Comparison of ENCODE assay signal across 30 cellular contexts in genomic region chr3:11090551-11090950, GRCh38.
"Had no signal": no experiment of that assay in that cellular context is flagged by ENCODE, and none has a peak within 500 bp of the region (broad histone marks: within the 10 kb centered on the region; RNA-seq: fewer than 3 reads in every experiment).

No MANE protein-coding gene starts in this region.

- H3K4me3 Mint-ChIP-seq: naive B cell; naive thymus-derived CD8-positive, alpha-beta T cell; natural killer cell treated with Interleukin-12 subunit alpha and Interleukin-12 subunit beta and Interleukin-15 and Interleukin-18, amount 100 ng/mL, for 72 hours; nephron progenitor cell; neural crest cell; stimulated activated memory B cell treated with anti-CD40 and anti-IgM and Interleukin-4, amounts not matched to agents 10 μg/mL and 1 μg/mL and 100 μg/mL, for 72 hours; stimulated activated naive CD8-positive, alpha-beta T cell treated with anti-CD3 and anti-CD28 coated beads, Interleukin-15, amount 100 ng/mL, for 72 hours; type B pancreatic cell had no signal

- DNase-seq: naive B cell; naive thymus-derived CD8-positive, alpha-beta T cell; nephron progenitor cell; nucleus accumbens; pancreas; right lobe of liver; spleen; stimulated activated CD4-positive, alpha-beta T cell treated with anti-CD3 and anti-CD28 coated beads, Interleukin-12 subunit alpha, Interleukin-12 subunit beta, amount 100 ng/mL, for 4 hours; stimulated activated CD4-positive, alpha-beta T cell treated with anti-CD3 and anti-CD28 coated beads, Interleukin-1b, Interleukin-23, amount 100 ng/mL, for 48 hours; stimulated activated CD4-positive, alpha-beta T cell treated with anti-CD3 and anti-CD28 coated beads, Interleukin-4, amount 100 ng/mL, for 1 hour; stimulated activated CD4-positive, alpha-beta T cell treated with anti-CD3 and anti-CD28 coated beads, Interleukin-4, amount 100 ng/mL, for 4 hours; stimulated activated CD8-positive, alpha-beta memory T cell treated with anti-CD3 and anti-CD28 coated beads, Interleukin-4, amount 100 ng/mL, for 48 hours; stimulated activated naive CD4-positive, alpha-beta T cell; stimulated activated naive CD8-positive, alpha-beta T cell treated with anti-CD3 and anti-CD28 coated beads, Interleukin-15, amount 100 ng/mL, for 72 hours; stimulated activated naive CD8-positive, alpha-beta T cell treated with anti-CD3 and anti-CD28 coated beads, Interleukin-15, Interleukin-2, amounts not matched to agents 100 U/mL and 50 U/mL, for 24 hours; substantia nigra; thyroid gland; upper lobe of right lung had no signal

- ATAC-seq: naive thymus-derived CD8-positive, alpha-beta T cell; natural killer cell treated with Interleukin-12 subunit alpha and Interleukin-12 subunit beta and Interleukin-15 and Interleukin-18, amount 100 ng/mL, for 72 hours; pancreas; right lobe of liver; stimulated activated memory B cell treated with anti-CD40 and anti-IgM and Interleukin-4, amounts not matched to agents 10 μg/mL and 1 μg/mL and 100 μg/mL, for 72 hours; stimulated activated naive CD8-positive, alpha-beta T cell treated with anti-CD3 and anti-CD28 coated beads, Interleukin-15, amount 100 ng/mL, for 72 hours; stimulated activated naive CD8-positive, alpha-beta T cell treated with anti-CD3 and anti-CD28 coated beads, Interleukin-15, Interleukin-2, amounts not matched to agents 100 U/mL and 50 U/mL, for 24 hours; upper lobe of right lung had no signal

- H3K4me1 Mint-ChIP-seq: naive B cell; naive thymus-derived CD8-positive, alpha-beta T cell; neural crest cell; stimulated activated memory B cell treated with anti-CD40 and anti-IgM and Interleukin-4, amounts not matched to agents 10 μg/mL and 1 μg/mL and 100 μg/mL, for 72 hours; stimulated activated naive CD8-positive, alpha-beta T cell treated with anti-CD3 and anti-CD28 coated beads, Interleukin-15, amount 100 ng/mL, for 72 hours had no signal

- H3K27ac ChIP-seq: neutrophil, pancreas, prostate gland, right lobe of liver, spleen, suprapubic skin, thoracic aorta, thyroid gland, tibial nerve, upper lobe of right lung, vagina had no signal

- H3K4me1 ChIP-seq: pancreas, prostate gland, right lobe of liver, spleen, thyroid gland, upper lobe of right lung had no signal

- H3K27me3 ChIP-seq: pancreas, right lobe of liver, suprapubic skin, thyroid gland, tibial nerve, upper lobe of right lung, vagina had no signal

- H3K9me3 ChIP-seq: neutrophil, pancreas, prostate gland, right lobe of liver, spleen, suprapubic skin, thoracic aorta, thyroid gland, tibial nerve, upper lobe of right lung, vagina had no signal

- H3K9me3 Mint-ChIP-seq: naive B cell; naive thymus-derived CD8-positive, alpha-beta T cell; natural killer cell treated with Interleukin-12 subunit alpha and Interleukin-12 subunit beta and Interleukin-15 and Interleukin-18, amount 100 ng/mL, for 72 hours; stimulated activated memory B cell treated with anti-CD40 and anti-IgM and Interleukin-4, amounts not matched to agents 10 μg/mL and 1 μg/mL and 100 μg/mL, for 72 hours; stimulated activated naive CD8-positive, alpha-beta T cell treated with anti-CD3 and anti-CD28 coated beads, Interleukin-15, amount 100 ng/mL, for 72 hours; type B pancreatic cell had no signal

- H3K36me3 Mint-ChIP-seq: naive B cell; naive thymus-derived CD8-positive, alpha-beta T cell; natural killer cell treated with Interleukin-12 subunit alpha and Interleukin-12 subunit beta and Interleukin-15 and Interleukin-18, amount 100 ng/mL, for 72 hours; stimulated activated memory B cell treated with anti-CD40 and anti-IgM and Interleukin-4, amounts not matched to agents 10 μg/mL and 1 μg/mL and 100 μg/mL, for 72 hours; type B pancreatic cell had no signal

- H3K4me3 ChIP-seq: pancreas, prostate gland, right lobe of liver, skin epidermis, smooth muscle cell, spleen, suprapubic skin, thoracic aorta, thyroid gland, tibial nerve, upper lobe of right lung, vagina had no signal

- H3K36me3 ChIP-seq: neutrophil, pancreas, prostate gland, right lobe of liver, spleen, suprapubic skin, thoracic aorta, thyroid gland, tibial nerve, upper lobe of right lung, vagina had no signal

- H3K27ac Mint-ChIP-seq: naive B cell; naive thymus-derived CD8-positive, alpha-beta T cell; natural killer cell treated with Interleukin-12 subunit alpha and Interleukin-12 subunit beta and Interleukin-15 and Interleukin-18, amount 100 ng/mL, for 72 hours; nephron progenitor cell; stimulated activated memory B cell treated with anti-CD40 and anti-IgM and Interleukin-4, amounts not matched to agents 10 μg/mL and 1 μg/mL and 100 μg/mL, for 72 hours; stimulated activated naive CD8-positive, alpha-beta T cell treated with anti-CD3 and anti-CD28 coated beads, Interleukin-15, amount 100 ng/mL, for 72 hours; type B pancreatic cell had no signal
